Comparison of ENCODE assay signal across 9 cellular contexts in genomic region chr2:241358470-241358869, GRCh38. TPM values are rescaled to one million over a fixed set of nuclear protein-coding genes. Genes with fewer than 3 reads are reported as not detected.
DNase-seq lines count a peak whose midpoint lies in the region; ATAC-seq, FAIRE-seq and TF ChIP-seq lines count a peak whose summit lies in the region.
"Had no signal": no experiment of that assay in that cellular context is flagged by ENCODE, and none has a peak within 500 bp of the region (broad histone marks: within the 10 kb centered on the region; RNA-seq: fewer than 3 reads in every experiment).

No MANE protein-coding gene starts in this region.

- H3K9ac ChIP-seq in OCI-LY3 (ENCODE audit: low read length): peak overlapping the region; percentile 88; the same call in 1 of the 2 replicates

- peak; percentile 28 for ATAC-seq in GM21515 (IDR thresholded peaks at IDR 0.05; ENCODE audit: unreplicated experiment)
- ATAC-seq in right lobe of liver: peak in 3 of 4 donors; percentile 6 to 20 (median 7)

- TF ChIP-seq CTCF in GM06990 (IDR thresholded peaks at IDR 0.05; ENCODE audit: insufficient read depth, low read length, poor library complexity, severe bottlenecking) (no peak), OCI-LY3 (IDR thresholded peaks at IDR 0.05; ENCODE audit: low read depth, low read length) (no peak), right lobe of liver (IDR thresholded peaks at IDR 0.05) (no peak), brain microvascular endothelial cell (IDR thresholded peaks at IDR 0.05; ENCODE audit: low read depth, low read length, missing control alignments) (no peak)

- in situ Hi-C loops in brain microvascular endothelial cell (cut with HindIII; ENCODE audit: low pct_ligation_motif_present, low sequenced_read_pairs): no loop called here

- intact Hi-C loops in right lobe of liver (cut with DNase I): no loop called here

- DNase-seq in GM06990 (ENCODE audit: extremely low read depth, insufficient read length) (peak; percentile 66), right lobe of liver (no peak), brain microvascular endothelial cell (no peak), frontal cortex (ENCODE audit: low spot score in 2 of 2) (no peak), putamen (ENCODE audit: low spot score) (no peak)
- no peak for DNase-seq in activated CD8-positive, alpha-beta memory T cell treated with anti-CD3 and anti-CD28 coated beads, Interleukin-2, amount 50 U/mL, for 4 hours

- no peaks in the 10 kb centered on the region for H3K27me3 ChIP-seq in GM06990 (replicated peaks; ENCODE audit: control insufficient read depth, insufficient read depth, low read length)
- no peaks in the 10 kb centered on the region for H3K27me3 ChIP-seq in OCI-LY3 (ENCODE audit: low read depth, low read length)
- H3K27me3 ChIP-seq in right lobe of liver: no peaks in the 10 kb centered on the region
- no peaks in the 10 kb centered on the region for H3K27me3 ChIP-seq in brain microvascular endothelial cell (replicated peaks)
- H3K27me3 ChIP-seq: SJSA1 had no signal

- H3K4me2 ChIP-seq in OCI-LY3 (ENCODE audit: low read length): peak overlapping the region; percentile 85

- 20% methylated on average over 5 of the region's 5 CpGs for WGBS in right lobe of liver (ENCODE audit: insufficient coverage, low coverage, low lambda C conversion rate, missing lambda C conversion rate)

- H3K79me2 ChIP-seq in OCI-LY3 (ENCODE audit: low read length): peaks cover 70% of the 10 kb centered on the region

- H2AFZ ChIP-seq in OCI-LY3 (ENCODE audit: low read depth, low read length): no peak overlapping the region

- no peak for TF ChIP-seq POLR2A in right lobe of liver (IDR thresholded peaks at IDR 0.05)

- peaks cover 7% of the 10 kb centered on the region for H3K36me3 ChIP-seq in GM06990 (ENCODE audit: control insufficient read depth, insufficient read depth, low read length)
- peaks cover 2% of the 10 kb centered on the region for H3K36me3 ChIP-seq in OCI-LY3 (replicated peaks; ENCODE audit: low read depth, low read length)
- peaks cover 0 to 6% (median 1%) of the 10 kb centered on the region in 4 donors for H3K36me3 ChIP-seq in right lobe of liver
- peaks cover 11% of the 10 kb centered on the region for H3K36me3 ChIP-seq in brain microvascular endothelial cell (replicated peaks)

- H3K9me3 ChIP-seq in OCI-LY3 (ENCODE audit: insufficient read depth, low read length) (no peaks in the 10 kb centered on the region), right lobe of liver (no peaks in the 10 kb centered on the region)
- H3K9me3 ChIP-seq: SJSA1 had no signal

- H3K4me1 ChIP-seq in OCI-LY3 (ENCODE audit: low read length) (peaks cover 35% of the 10 kb centered on the region), right lobe of liver (peaks cover 0 to 52% (median 22%) of the 10 kb centered on the region in 4 donors)

- H3K27ac ChIP-seq in OCI-LY3 (ENCODE audit: low read length) (peak overlapping the region; percentile 76), right lobe of liver (peak overlapping the region; percentile 58 to 80 (median 72)), brain microvascular endothelial cell (no peak overlapping the region)
- H3K27ac ChIP-seq: SJSA1 had no signal

- peaks cover 50% of the 10 kb centered on the region for H4K20me1 ChIP-seq in OCI-LY3 (ENCODE audit: insufficient read depth, low read length)

- H3K4me3 ChIP-seq in GM06990 (replicated peaks; ENCODE audit: low read depth, low read length) (peak overlapping the region; percentile 94), OCI-LY3 (ENCODE audit: low read length) (peak overlapping the region; percentile 93), right lobe of liver (peak overlapping the region in 2 of 3 donors; percentile 80 to 85), brain microvascular endothelial cell (ENCODE audit: low read depth, low read length) (no peak overlapping the region)
- H3K4me3 ChIP-seq: SJSA1 had no signal

- FAIRE-seq in frontal cortex (lab: Jason Lieb, UNC): no peak

RNA-seq across cellular contexts. Expression of gene FARP2, which starts 2.4 kb away (rescaled TPM):
- 10 to 100 TPM; 13.3 to 41.3 (median 28.7) TPM for total RNA-seq in right lobe of liver
- 37.1 TPM for total RNA-seq in frontal cortex

RNA-seq across cellular contexts. Expression of gene SEPTIN2, which starts 42.7 kb away (rescaled TPM):
- 10 to 100 TPM; 66.6 to 97.9 (median 86.2) TPM for total RNA-seq in right lobe of liver
- 207 TPM for total RNA-seq in frontal cortex

RNA-seq across cellular contexts. Expression of gene HDLBP, which starts 43.0 kb away (rescaled TPM):
- total RNA-seq in right lobe of liver (100 to 1,000 TPM; 341 to 557 (median 479) TPM), frontal cortex (159 TPM)
